In the genomic region with DNA sequence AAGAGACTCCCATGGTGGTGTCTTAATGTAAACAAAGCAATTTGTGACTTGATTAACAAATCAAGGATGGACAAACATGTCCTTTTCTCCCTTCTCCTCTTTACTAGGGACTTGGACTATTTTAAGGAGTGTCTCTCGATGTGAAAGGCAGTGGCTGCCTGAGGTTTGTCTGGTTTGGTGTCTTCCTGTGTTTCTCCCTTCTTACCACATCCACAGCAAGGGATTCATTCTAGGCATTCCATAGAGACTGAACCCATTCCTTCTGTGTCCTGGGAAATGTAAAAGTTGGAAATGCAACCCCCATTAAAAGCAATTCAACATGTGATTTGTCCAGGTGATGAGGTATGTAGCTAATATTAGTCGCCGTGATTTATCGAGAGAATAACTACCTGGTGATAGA, we compare ENCODE assay signal across 18 cellular contexts. TPM values are rescaled to one million over a fixed set of nuclear protein-coding genes. Genes with fewer than 3 reads are reported as not detected.
A peak's percentile ranks its signal among the peaks of the same experiment; 100 is the strongest.
DNase-seq lines count a peak whose midpoint lies in the region; ATAC-seq and TF ChIP-seq lines count a peak whose summit lies in the region.
"Had no signal": no experiment of that assay in that cellular context is flagged by ENCODE, and none has a peak within 500 bp of the region (broad histone marks: within the 10 kb centered on the region; RNA-seq: fewer than 3 reads in every experiment).

No MANE protein-coding gene starts in this region.

- peak overlapping the region; percentile 23 for H3K27ac ChIP-seq in KOPT-K1 (ENCODE audit: low read depth, low read length, poor library complexity, severe bottlenecking)
- H3K27ac ChIP-seq in sigmoid colon = no peak overlapping the region
- H3K27ac ChIP-seq in aorta (ENCODE audit: low read depth in 1 of 2, low read length in 2 of 2) = no peak overlapping the region
- H3K27ac ChIP-seq: BLaER1 had no signal

- DNase-seq in AG20443 (ENCODE audit: low spot score) (peak; percentile 35), myocyte (ENCODE audit: low read depth) (peak; percentile 71), sigmoid colon (no peak), aorta (no peak)
- no peak for DNase-seq in NK-92 treated with Interleukin-12 subunit alpha and Interleukin-12 subunit beta, amount 100 ng/mL, for 24 hours (lab: John Stamatoyannopoulos, UW)
- DNase-seq: CD4-positive, alpha-beta memory T cell; DMS153; DMS79; EL; HCEC 1CT; IMR-90 had no signal

- no peaks in the 10 kb centered on the region for H3K9me3 ChIP-seq in KOPT-K1 (ENCODE audit: insufficient read depth, low read length, poor library complexity, severe bottlenecking)
- no peaks in the 10 kb centered on the region for H3K9me3 ChIP-seq in sigmoid colon
- H3K9me3 ChIP-seq in aorta (ENCODE audit: control insufficient read depth, low read length) = peaks cover 2% of the 10 kb centered on the region

- intact Hi-C loops in sigmoid colon (cut with DNase I) = no loop called here
- intact Hi-C loops in aorta (cut with DNase I) = loop anchor here in 1 of 2 donors (10.0 kb wide), 1 partner anchor 226 kb away; no protein-coding TSS in a partner anchor

- ATAC-seq in aorta (ENCODE audit: low FRiP score) = no peak
- no peak for ATAC-seq in HG03108 (IDR thresholded peaks at IDR 0.05; ENCODE audit: unreplicated experiment)
- ATAC-seq: GM23338, K562 had no signal

- 93 to 95% methylated on average over 4 of the region's 4 CpGs for WGBS in sigmoid colon, 2 donors
- 96% methylated on average over 4 of the region's 4 CpGs for WGBS in aorta, 2 donors

- TF ChIP-seq CTCF in sigmoid colon (IDR thresholded peaks at IDR 0.05) = no peak

- TF ChIP-seq EP300 in sigmoid colon (IDR thresholded peaks at IDR 0.05) = no peak

- H3K4me1 ChIP-seq in sigmoid colon = peaks cover 0 to 5% (median 3%) of the 10 kb centered on the region in 4 donors
- H3K4me1 ChIP-seq in aorta (ENCODE audit: control insufficient read depth in 1 of 2, insufficient read depth in 2 of 2, low read length in 2 of 2) = no peaks in the 10 kb centered on the region
- H3K4me1 ChIP-seq: BLaER1 had no signal

- peaks cover 20 to 35% (median 31%) of the 10 kb centered on the region in 3 donors for H3K27me3 ChIP-seq in sigmoid colon
- no peaks in the 10 kb centered on the region for H3K27me3 ChIP-seq in aorta (ENCODE audit: control insufficient read depth in 1 of 2, insufficient read depth in 2 of 2, low read length in 1 of 2)

- H3K36me3 ChIP-seq in KOPT-K1 (ENCODE audit: insufficient read depth, low read length) (no peaks in the 10 kb centered on the region), sigmoid colon (no peaks in the 10 kb centered on the region), aorta (ENCODE audit: control insufficient read depth in 1 of 2, insufficient read depth in 2 of 2, low read length in 1 of 2) (no peaks in the 10 kb centered on the region)
- H3K36me3 ChIP-seq: BLaER1 had no signal

- H3K4me3 ChIP-seq in sigmoid colon = no peak overlapping the region
- no peak overlapping the region for H3K4me3 ChIP-seq in aorta (ENCODE audit: low read length in 2 of 2)
- H3K4me3 ChIP-seq: BLaER1, GM23338, K562 had no signal

- TF ChIP-seq POLR2A in sigmoid colon (IDR thresholded peaks at IDR 0.05) = no peak

RNA-seq across cellular contexts. Expression of a gene that starts 15.9 kb away (rescaled TPM):
- total RNA-seq in myocyte (60.1 and 79.4 TPM in 2 replicates), sigmoid colon (10 to 100 TPM in 1 of 4 donors, 1 to 10 TPM in 3; 6.0 to 10.7 (median 7.5) TPM), aorta (10 to 100 TPM; 31.6 to 35.9 TPM)
- 36.1 TPM for polyA plus RNA-seq in myocyte (2012)
- polyA plus RNA-seq in sigmoid colon (1 to 10 TPM; 1.4 to 5.0 (median 4.2) TPM), aorta (1 to 10 TPM; 2.3 to 3.8 TPM)
- total RNA-seq: G401, GM23338, IMR-90, K562 had no signal
- polyA plus RNA-seq: CD14-positive monocyte; CD4-positive, alpha-beta memory T cell; IMR-90; K562 had no signal

Comparison
In these comparisons a context has a peak if more than half of its experiments do, and no peak if none do; other contexts are left out.
1. DNase-seq: peak in AG20443 (single experiment) and myocyte (single experiment); none in sigmoid colon (single experiment), NK-92 treated with Interleukin-12 subunit alpha and Interleukin-12 subunit beta, amount 100 ng/mL, for 24 hours (single experiment) and aorta (0 of 2).